ENCODE assay signal across 8 cellular contexts in genomic region chr4:101200561-101200960, GRCh38.
A peak's percentile ranks its signal among the peaks of the same experiment; 100 is the strongest.
DNase-seq lines count a peak whose midpoint lies in the region; ATAC-seq and TF ChIP-seq lines count a peak whose summit lies in the region.

No MANE protein-coding gene starts in this region.

- no peak overlapping the region for H3K18ac ChIP-seq in IMR-90 (ENCODE audit: low read depth, low read length)
- H3K18ac ChIP-seq in neuronal stem cell (ENCODE audit: low read length) = no peak overlapping the region

- dilution Hi-C loops in IMR-90 (cut with HindIII; ENCODE audit: low sequenced_read_pairs, unreplicated experiment) = no loop called here

- H3K79me1 ChIP-seq in IMR-90 (ENCODE audit: low read depth in 1 of 2, low read length in 2 of 2) = peaks cover 34 to 45% of the 10 kb centered on the region in 2 experiments
- no peaks in the 10 kb centered on the region for H3K79me1 ChIP-seq in neuronal stem cell (ENCODE audit: low read depth, low read length)

- no peak overlapping the region for H3K23ac ChIP-seq in IMR-90 (ENCODE audit: low read depth, low read length)
- no peak overlapping the region for H3K23ac ChIP-seq in neuronal stem cell (ENCODE audit: low read depth, low read length, poor library complexity)

- no peaks in the 10 kb centered on the region for H4K20me1 ChIP-seq in IMR-90 (ENCODE audit: insufficient read depth, low read length)

- no peak overlapping the region for H4K5ac ChIP-seq in IMR-90 (ENCODE audit: low read depth, low read length)

- H3K14ac ChIP-seq in IMR-90 (replicated peaks; ENCODE audit: low read depth, low read length) (no peak overlapping the region), neuronal stem cell (ENCODE audit: low read length) (no peak overlapping the region)

- H2AFZ ChIP-seq in ACC112 (ENCODE audit: low read length, unreplicated experiment) (no peak overlapping the region), IMR-90 (replicated peaks; ENCODE audit: low read length, poor library complexity) (no peak overlapping the region), neuronal stem cell (ENCODE audit: low read length) (no peak overlapping the region)

- no peak overlapping the region for H3K56ac ChIP-seq in IMR-90 (ENCODE audit: extremely low read depth, insufficient read depth, low read length)

- H2BK5ac ChIP-seq in IMR-90 (ENCODE audit: low read depth, low read length, poor library complexity, severe bottlenecking) (peak overlapping the region; percentile 22), neuronal stem cell (ENCODE audit: low read length) (no peak overlapping the region)

- no peak for TF ChIP-seq CTCF in IMR-90 (conservative IDR thresholded peaks at IDR 0.05; ENCODE audit: low read depth, low read length)
- TF ChIP-seq CTCF in astrocyte of the spinal cord (IDR thresholded peaks at IDR 0.05; ENCODE audit: low read depth, low read length) = no peak
- no peak for TF ChIP-seq CTCF in left lung (IDR thresholded peaks at IDR 0.05)
- no peak for TF ChIP-seq CTCF in testis (IDR thresholded peaks at IDR 0.05)

- peak overlapping the region; percentile 91 for H3K27ac ChIP-seq in ACC112 (ENCODE audit: low read depth, low read length)
- H3K27ac ChIP-seq in IMR-90 (ENCODE audit: insufficient read depth, low read length) = no peak overlapping the region
- peak overlapping the region; percentile 33 to 70 for H3K27ac ChIP-seq in left lung
- H3K27ac ChIP-seq in neuronal stem cell (replicated peaks; ENCODE audit: low read length) = no peak overlapping the region
- no peak overlapping the region for H3K27ac ChIP-seq in testis

- in situ Hi-C loops in IMR-90 (cut with MboI; ENCODE audit: low sequenced_read_pairs) = no loop called here
- in situ Hi-C loops in astrocyte of the spinal cord (cut with HindIII; ENCODE audit: low sequenced_read_pairs) = no loop called here

- intact Hi-C loops in IMR-90 (cut with micrococcal nuclease) = no loop called here
- intact Hi-C loops in left lung (cut with DNase I) = no loop called here
- intact Hi-C loops in testis (cut with DNase I; ENCODE audit: low total_unique reads) = no loop called here

- H3K4ac ChIP-seq in IMR-90 (ENCODE audit: low read depth, low read length) = no peak overlapping the region
- no peak overlapping the region for H3K4ac ChIP-seq in neuronal stem cell (ENCODE audit: low read length)

- no peak overlapping the region for H2AK5ac ChIP-seq in IMR-90 (ENCODE audit: low read depth, low read length)
- H2AK5ac ChIP-seq in neuronal stem cell (ENCODE audit: low read depth, low read length) = no peak overlapping the region

- TF ChIP-seq POLR2A in IMR-90 (IDR thresholded peaks at IDR 0.05; ENCODE audit: low read depth, low read length) (peak; percentile 11; the same call in 1 of the 2 replicates), testis (IDR thresholded peaks at IDR 0.05) (no peak)

- no peak overlapping the region for H4K91ac ChIP-seq in IMR-90 (ENCODE audit: insufficient read depth, low read depth, low read length)
- no peak overlapping the region for H4K91ac ChIP-seq in neuronal stem cell (ENCODE audit: low read depth, low read length, poor library complexity)

- H3K79me2 ChIP-seq in ACC112 (ENCODE audit: control insufficient read depth, insufficient read depth, low read length, unreplicated experiment) = peaks cover 35% of the 10 kb centered on the region

- H3K9ac ChIP-seq in IMR-90 (ENCODE audit: low read depth, low read length) (no peak overlapping the region), neuronal stem cell (ENCODE audit: low read depth, low read length, poor library complexity) (no peak overlapping the region)

- peaks cover 11% of the 10 kb centered on the region for H3K9me1 ChIP-seq in IMR-90 (ENCODE audit: insufficient read depth, low read length)

- H2AK9ac ChIP-seq in IMR-90 (replicated peaks; ENCODE audit: low read depth, low read length, poor library complexity) = no peak overlapping the region

- no peak overlapping the region for H2BK12ac ChIP-seq in neuronal stem cell (ENCODE audit: low read length)

- H2BK15ac ChIP-seq in IMR-90 (ENCODE audit: low read depth, low read length) (no peak overlapping the region), neuronal stem cell (ENCODE audit: low read length) (no peak overlapping the region)

- peak; percentile 96 for ATAC-seq in IMR-90 (ENCODE audit: low read depth)
- ATAC-seq in left lung = peak; percentile 90
- ATAC-seq in HG02885 (IDR thresholded peaks at IDR 0.05; ENCODE audit: poor library complexity, unreplicated experiment) = no peak

- peaks cover 23% of the 10 kb centered on the region for H3K4me1 ChIP-seq in ACC112 (ENCODE audit: control insufficient read depth, insufficient read depth, low read length, unreplicated experiment)
- H3K4me1 ChIP-seq in IMR-90 (ENCODE audit: control insufficient read depth, insufficient read depth, low read length) = peaks cover 2% of the 10 kb centered on the region; the same call in 1 of the 2 replicates
- H3K4me1 ChIP-seq in left lung = peaks cover 0 to 43% of the 10 kb centered on the region in 2 donors
- H3K4me1 ChIP-seq in neuronal stem cell (ENCODE audit: control insufficient read depth in 2 of 2, insufficient read depth in 1 of 2, low read depth in 1 of 2, low read length in 2 of 2) = no peaks in the 10 kb centered on the region
- peaks cover 7% of the 10 kb centered on the region for H3K4me1 ChIP-seq in testis

- H3K27me3 ChIP-seq in ACC112 (ENCODE audit: insufficient read depth, low read length) (no peaks in the 10 kb centered on the region), IMR-90 (ENCODE audit: control insufficient read depth, insufficient read depth, low read length) (no peaks in the 10 kb centered on the region), left lung (no peaks in the 10 kb centered on the region), neuronal stem cell (ENCODE audit: control insufficient read depth in 3 of 3, insufficient read depth in 3 of 3, low read depth in 1 of 3, low read length in 3 of 3) (no peaks in the 10 kb centered on the region), testis (no peaks in the 10 kb centered on the region)

- H3K4me3 ChIP-seq in ACC112 (ENCODE audit: low read depth, low read length) (peak overlapping the region; percentile 28), IMR-90 (ENCODE audit: insufficient read depth, low read depth, low read length) (no peak overlapping the region), astrocyte of the spinal cord (ENCODE audit: low read depth, low read length) (no peak overlapping the region), left lung (no peak overlapping the region), neuronal stem cell (ENCODE audit: low read length in 2 of 2) (no peak overlapping the region), testis (no peak overlapping the region)

- H3K9me3 ChIP-seq in IMR-90 (ENCODE audit: control insufficient read depth, insufficient read depth, low read length) (no peaks in the 10 kb centered on the region), left lung (no peaks in the 10 kb centered on the region), neuronal stem cell (replicated peaks in 1 of 2; ENCODE audit: control insufficient read depth in 2 of 2, insufficient read depth in 1 of 2, low read depth in 1 of 2, low read length in 2 of 2) (no peaks in the 10 kb centered on the region), testis (no peaks in the 10 kb centered on the region)

- no peak for TF ChIP-seq RAD21 in IMR-90 (IDR thresholded peaks at IDR 0.05; ENCODE audit: low read length)

- DNase-seq in IMR-90 (peak; percentile 98), astrocyte of the spinal cord (ENCODE audit: low read depth, low spot score) (peak; percentile 93), left lung (no peak), neuronal stem cell (ENCODE audit: low spot score) (no peak), testis (no peak)
- no peak for DNase-seq in activated CD4-positive, alpha-beta T cell treated with anti-CD3 and anti-CD28 coated beads, Interleukin-2, amount 50 U/mL, for 48 hours

- POLR2A ChIA-PET in IMR-90 (lab: Charles Lee; ENCODE audit: unreplicated experiment) = no interaction called here

- H3K4me2 ChIP-seq in IMR-90 (ENCODE audit: low read depth, low read length) (peak overlapping the region; percentile 38; the same call in 1 of the 2 replicates), neuronal stem cell (ENCODE audit: insufficient read depth, low read length, poor library complexity, severe bottlenecking) (no peak overlapping the region)

- no peak overlapping the region for H2BK20ac ChIP-seq in IMR-90 (ENCODE audit: low read depth, low read length)

- CTCF ChIA-PET in IMR-90 (lab: Yijun Ruan, JAX) = no interaction called here

- H3K36me3 ChIP-seq in ACC112 (ENCODE audit: insufficient read depth, low read length) (no peaks in the 10 kb centered on the region), IMR-90 (ENCODE audit: control insufficient read depth, insufficient read depth, low read length) (no peaks in the 10 kb centered on the region), left lung (peaks cover 0 to 2% of the 10 kb centered on the region in 2 donors), neuronal stem cell (replicated peaks in 1 of 2; ENCODE audit: control insufficient read depth in 2 of 2, insufficient read depth in 2 of 2, low read length in 2 of 2) (no peaks in the 10 kb centered on the region), testis (ENCODE audit: low read depth, missing control alignments) (no peaks in the 10 kb centered on the region)

- H2BK120ac ChIP-seq in IMR-90 (ENCODE audit: low read depth, low read length) (no peak overlapping the region), neuronal stem cell (ENCODE audit: low read depth, low read length) (no peak overlapping the region)

- no TSS peak for BruUV-seq in IMR-90 (replicated peaks; lab: Mats Ljungman, UMichigan)

- no CpG with 5 or more reads among the region's 4 CpGs for WGBS in IMR-90 (ENCODE audit: extremely low coverage in 2 of 2, insufficient read length in 1 of 2), 2 experiments
- WGBS in neuronal stem cell (ENCODE audit: extremely low coverage in 2 of 2, insufficient read length in 2 of 2, insufficient replicate concordance in 1 of 2), 2 donors = no CpG with 5 or more reads among the region's 4 CpGs
- 71 to 86% methylated on average over 4 of the region's 4 CpGs for WGBS in testis, 2 donors

- peak overlapping the region in 1 of 2 experiments; percentile 10; a peak in 1 of 4 replicates for H4K8ac ChIP-seq in IMR-90 (ENCODE audit: low read depth in 2 of 2, low read length in 2 of 2)
- no peak overlapping the region for H4K8ac ChIP-seq in neuronal stem cell (ENCODE audit: low read depth, low read length)

TF ChIP-seq in IMR-90, 13 proteins besides CTCF, POLR2A, EP300 and RAD21 (continues in another document):
- peak; percentile 96 for TF ChIP-seq CEBPB (IDR thresholded peaks at IDR 0.05; ENCODE audit: low read depth, low read length)
- TF ChIP-seq NFE2L2 (IDR thresholded peaks at IDR 0.05; ENCODE audit: low read depth, low read length) = no peak
- TF ChIP-seq CHD1 (IDR thresholded peaks at IDR 0.05; ENCODE audit: low read depth, low read length) = no peak
- peak; percentile 11; the same call in 1 of the 2 replicates for TF ChIP-seq MAFK (IDR thresholded peaks at IDR 0.05; ENCODE audit: low read depth, low read length)

Comparison
In these comparisons a context has a peak if more than half of its experiments do, and no peak if none do; other contexts are left out.
1. H3K27ac ChIP-seq: peak in ACC112 (single experiment) and left lung (2 of 2); none in IMR-90 (single experiment), neuronal stem cell (single experiment) and testis (0 of 2).
2. DNase-seq: peak in IMR-90 (single experiment) and astrocyte of the spinal cord (single experiment); none in left lung (0 of 2), activated CD4-positive, alpha-beta T cell treated with anti-CD3 and anti-CD28 coated beads, Interleukin-2, amount 50 U/mL, for 48 hours (0 of 2), neuronal stem cell (single experiment) and testis (single experiment).